ENCODE assay signal across 1 cellular context in the genomic region with DNA sequence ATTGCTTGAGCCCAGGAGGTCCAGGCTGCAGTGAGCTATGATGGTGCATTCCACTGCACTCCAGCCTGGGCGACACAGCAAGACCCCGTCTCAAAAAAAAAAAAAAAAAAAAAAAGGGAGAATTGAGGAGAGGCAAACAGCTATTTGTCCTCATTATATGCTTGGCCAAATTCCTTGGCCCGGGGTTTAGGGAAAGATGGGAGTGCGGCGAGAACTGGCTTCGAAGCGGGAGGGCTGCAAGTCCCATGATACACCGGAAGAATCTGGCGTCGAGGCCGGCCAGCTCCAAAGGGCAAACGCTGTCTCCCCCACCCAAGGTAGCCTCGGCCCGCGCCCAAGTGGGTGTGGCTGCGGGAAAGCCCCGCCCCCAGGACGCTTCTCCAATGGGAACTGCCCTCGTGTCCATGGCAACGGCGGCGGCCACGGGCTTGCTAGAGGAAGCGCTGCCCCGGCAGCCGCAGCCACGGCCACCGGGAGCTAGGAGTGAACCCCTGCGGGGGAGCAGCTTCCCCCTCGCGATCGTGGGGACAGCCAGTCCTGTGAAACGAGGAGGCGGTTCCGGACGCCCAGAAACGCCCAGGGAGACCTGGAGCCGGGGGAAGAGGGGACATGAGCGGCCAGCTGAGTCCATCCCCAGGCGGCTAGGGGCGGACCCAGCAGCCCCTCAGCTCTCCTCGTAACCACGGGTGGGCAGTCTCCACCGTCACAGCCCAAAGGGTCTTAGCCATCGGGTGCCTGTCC.
TF ChIP-seq lines count a peak whose summit lies in the region.

A gene with protein sequence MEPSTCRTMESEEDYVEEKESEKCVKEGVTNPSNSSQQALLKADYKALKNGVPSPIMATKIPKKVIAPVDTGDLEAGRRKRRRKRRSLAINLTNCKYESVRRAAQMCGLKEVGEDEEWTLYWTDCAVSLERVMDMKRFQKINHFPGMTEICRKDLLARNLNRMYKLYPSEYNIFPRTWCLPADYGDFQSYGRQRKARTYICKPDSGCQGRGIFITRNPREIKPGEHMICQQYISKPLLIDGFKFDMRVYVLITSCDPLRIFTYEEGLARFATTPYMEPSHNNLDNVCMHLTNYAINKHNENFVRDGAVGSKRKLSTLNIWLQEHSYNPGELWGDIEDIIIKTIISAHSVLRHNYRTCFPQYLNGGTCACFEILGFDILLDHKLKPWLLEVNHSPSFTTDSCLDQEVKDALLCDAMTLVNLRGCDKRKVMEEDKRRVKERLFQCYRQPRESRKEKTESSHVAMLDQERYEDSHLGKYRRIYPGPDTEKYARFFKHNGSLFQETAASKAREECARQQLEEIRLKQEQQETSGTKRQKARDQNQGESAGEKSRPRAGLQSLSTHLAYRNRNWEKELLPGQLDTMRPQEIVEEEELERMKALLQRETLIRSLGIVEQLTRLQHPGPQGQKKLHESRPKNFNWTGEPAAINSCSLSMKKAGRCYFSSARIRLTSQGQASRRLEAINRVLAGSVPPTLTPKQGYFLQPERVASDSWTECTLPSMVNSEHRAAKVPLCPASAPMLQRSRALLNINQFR (plus strand): TSS at position 434 of the 741 bp plus-strand sequence. CDS start 1,075 bp downstream, outside the sequence.

TF ChIP-seq in HepG2, 621 proteins besides CTCF, POLR2A, EP300 and RAD21 (continued from another document and continues in another):
- TF ChIP-seq, protein P1, sequence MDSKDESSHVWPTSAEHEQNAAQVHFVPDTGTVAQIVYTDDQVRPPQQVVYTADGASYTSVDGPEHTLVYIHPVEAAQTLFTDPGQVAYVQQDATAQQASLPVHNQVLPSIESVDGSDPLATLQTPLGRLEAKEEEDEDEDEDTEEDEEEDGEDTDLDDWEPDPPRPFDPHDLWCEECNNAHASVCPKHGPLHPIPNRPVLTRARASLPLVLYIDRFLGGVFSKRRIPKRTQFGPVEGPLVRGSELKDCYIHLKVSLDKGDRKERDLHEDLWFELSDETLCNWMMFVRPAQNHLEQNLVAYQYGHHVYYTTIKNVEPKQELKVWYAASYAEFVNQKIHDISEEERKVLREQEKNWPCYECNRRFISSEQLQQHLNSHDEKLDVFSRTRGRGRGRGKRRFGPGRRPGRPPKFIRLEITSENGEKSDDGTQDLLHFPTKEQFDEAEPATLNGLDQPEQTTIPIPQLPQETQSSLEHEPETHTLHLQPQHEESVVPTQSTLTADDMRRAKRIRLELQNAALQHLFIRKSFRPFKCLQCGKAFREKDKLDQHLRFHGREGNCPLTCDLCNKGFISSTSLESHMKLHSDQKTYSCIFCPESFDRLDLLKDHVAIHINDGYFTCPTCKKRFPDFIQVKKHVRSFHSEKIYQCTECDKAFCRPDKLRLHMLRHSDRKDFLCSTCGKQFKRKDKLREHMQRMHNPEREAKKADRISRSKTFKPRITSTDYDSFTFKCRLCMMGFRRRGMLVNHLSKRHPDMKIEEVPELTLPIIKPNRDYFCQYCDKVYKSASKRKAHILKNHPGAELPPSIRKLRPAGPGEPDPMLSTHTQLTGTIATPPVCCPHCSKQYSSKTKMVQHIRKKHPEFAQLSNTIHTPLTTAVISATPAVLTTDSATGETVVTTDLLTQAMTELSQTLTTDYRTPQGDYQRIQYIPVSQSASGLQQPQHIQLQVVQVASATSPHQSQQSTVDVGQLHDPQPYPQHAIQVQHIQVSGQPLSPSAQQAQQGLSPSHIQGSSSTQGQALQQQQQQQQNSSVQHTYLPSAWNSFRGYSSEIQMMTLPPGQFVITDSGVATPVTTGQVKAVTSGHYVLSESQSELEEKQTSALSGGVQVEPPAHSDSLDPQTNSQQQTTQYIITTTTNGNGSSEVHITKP (CRISPR knock-in tag; IDR thresholded peaks at IDR 0.05; ENCODE audit: low read depth): peak; percentile 93
- TF ChIP-seq, protein P2, sequence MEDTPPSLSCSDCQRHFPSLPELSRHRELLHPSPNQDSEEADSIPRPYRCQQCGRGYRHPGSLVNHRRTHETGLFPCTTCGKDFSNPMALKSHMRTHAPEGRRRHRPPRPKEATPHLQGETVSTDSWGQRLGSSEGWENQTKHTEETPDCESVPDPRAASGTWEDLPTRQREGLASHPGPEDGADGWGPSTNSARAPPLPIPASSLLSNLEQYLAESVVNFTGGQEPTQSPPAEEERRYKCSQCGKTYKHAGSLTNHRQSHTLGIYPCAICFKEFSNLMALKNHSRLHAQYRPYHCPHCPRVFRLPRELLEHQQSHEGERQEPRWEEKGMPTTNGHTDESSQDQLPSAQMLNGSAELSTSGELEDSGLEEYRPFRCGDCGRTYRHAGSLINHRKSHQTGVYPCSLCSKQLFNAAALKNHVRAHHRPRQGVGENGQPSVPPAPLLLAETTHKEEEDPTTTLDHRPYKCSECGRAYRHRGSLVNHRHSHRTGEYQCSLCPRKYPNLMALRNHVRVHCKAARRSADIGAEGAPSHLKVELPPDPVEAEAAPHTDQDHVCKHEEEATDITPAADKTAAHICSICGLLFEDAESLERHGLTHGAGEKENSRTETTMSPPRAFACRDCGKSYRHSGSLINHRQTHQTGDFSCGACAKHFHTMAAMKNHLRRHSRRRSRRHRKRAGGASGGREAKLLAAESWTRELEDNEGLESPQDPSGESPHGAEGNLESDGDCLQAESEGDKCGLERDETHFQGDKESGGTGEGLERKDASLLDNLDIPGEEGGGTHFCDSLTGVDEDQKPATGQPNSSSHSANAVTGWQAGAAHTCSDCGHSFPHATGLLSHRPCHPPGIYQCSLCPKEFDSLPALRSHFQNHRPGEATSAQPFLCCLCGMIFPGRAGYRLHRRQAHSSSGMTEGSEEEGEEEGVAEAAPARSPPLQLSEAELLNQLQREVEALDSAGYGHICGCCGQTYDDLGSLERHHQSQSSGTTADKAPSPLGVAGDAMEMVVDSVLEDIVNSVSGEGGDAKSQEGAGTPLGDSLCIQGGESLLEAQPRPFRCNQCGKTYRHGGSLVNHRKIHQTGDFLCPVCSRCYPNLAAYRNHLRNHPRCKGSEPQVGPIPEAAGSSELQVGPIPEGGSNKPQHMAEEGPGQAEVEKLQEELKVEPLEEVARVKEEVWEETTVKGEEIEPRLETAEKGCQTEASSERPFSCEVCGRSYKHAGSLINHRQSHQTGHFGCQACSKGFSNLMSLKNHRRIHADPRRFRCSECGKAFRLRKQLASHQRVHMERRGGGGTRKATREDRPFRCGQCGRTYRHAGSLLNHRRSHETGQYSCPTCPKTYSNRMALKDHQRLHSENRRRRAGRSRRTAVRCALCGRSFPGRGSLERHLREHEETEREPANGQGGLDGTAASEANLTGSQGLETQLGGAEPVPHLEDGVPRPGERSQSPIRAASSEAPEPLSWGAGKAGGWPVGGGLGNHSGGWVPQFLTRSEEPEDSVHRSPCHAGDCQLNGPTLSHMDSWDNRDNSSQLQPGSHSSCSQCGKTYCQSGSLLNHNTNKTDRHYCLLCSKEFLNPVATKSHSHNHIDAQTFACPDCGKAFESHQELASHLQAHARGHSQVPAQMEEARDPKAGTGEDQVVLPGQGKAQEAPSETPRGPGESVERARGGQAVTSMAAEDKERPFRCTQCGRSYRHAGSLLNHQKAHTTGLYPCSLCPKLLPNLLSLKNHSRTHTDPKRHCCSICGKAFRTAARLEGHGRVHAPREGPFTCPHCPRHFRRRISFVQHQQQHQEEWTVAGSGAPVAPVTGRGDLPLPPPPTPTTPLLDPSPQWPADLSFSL (CRISPR knock-in tag; IDR thresholded peaks at IDR 0.05): no peak
- TF ChIP-seq, protein P3, sequence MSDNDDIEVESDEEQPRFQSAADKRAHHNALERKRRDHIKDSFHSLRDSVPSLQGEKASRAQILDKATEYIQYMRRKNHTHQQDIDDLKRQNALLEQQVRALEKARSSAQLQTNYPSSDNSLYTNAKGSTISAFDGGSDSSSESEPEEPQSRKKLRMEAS (IDR thresholded peaks at IDR 0.05): peak; percentile 84
- no peak; the same call in 1 of the 2 replicates for TF ChIP-seq ZNF788 (CRISPR knock-in tag; IDR thresholded peaks at IDR 0.05; ENCODE audit: borderline replicate concordance)
- no peak; the same call in 1 of the 2 replicates for TF ChIP-seq RXRA (CRISPR knock-in tag; IDR thresholded peaks at IDR 0.05)
- peak; percentile 55 for TF ChIP-seq YY1 (IDR thresholded peaks at IDR 0.05; ENCODE audit: insufficient read depth, insufficient replicate concordance, low read depth, low read length)
- TF ChIP-seq, protein P4, sequence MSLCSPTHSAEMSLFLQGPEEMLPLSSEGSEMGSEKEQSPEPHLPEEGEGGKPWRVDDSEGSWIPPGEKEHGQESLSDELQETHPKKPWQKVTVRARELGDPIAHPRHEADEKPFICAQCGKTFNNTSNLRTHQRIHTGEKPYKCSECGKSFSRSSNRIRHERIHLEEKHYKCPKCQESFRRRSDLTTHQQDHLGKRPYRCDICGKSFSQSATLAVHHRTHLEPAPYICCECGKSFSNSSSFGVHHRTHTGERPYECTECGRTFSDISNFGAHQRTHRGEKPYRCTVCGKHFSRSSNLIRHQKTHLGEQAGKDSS (CRISPR knock-in tag; IDR thresholded peaks at IDR 0.05; ENCODE audit: borderline replicate concordance, low read depth): peak; percentile 49; the same call in 1 of the 2 replicates
- no peak; the same call in 1 of the 2 replicates for TF ChIP-seq GLI4 (CRISPR knock-in tag; IDR thresholded peaks at IDR 0.05; ENCODE audit: borderline replicate concordance)
- TF ChIP-seq SIN3B (IDR thresholded peaks at IDR 0.05; ENCODE audit: low read length): no peak
- TF ChIP-seq MLLT10 (CRISPR knock-in tag; IDR thresholded peaks at IDR 0.05): no peak
- 0 out of 2 replicates have a peak, but pooled peaks have one; percentile 31 for TF ChIP-seq KLF6 (CRISPR knock-in tag; IDR thresholded peaks at IDR 0.05)
- TF ChIP-seq, protein P5, sequence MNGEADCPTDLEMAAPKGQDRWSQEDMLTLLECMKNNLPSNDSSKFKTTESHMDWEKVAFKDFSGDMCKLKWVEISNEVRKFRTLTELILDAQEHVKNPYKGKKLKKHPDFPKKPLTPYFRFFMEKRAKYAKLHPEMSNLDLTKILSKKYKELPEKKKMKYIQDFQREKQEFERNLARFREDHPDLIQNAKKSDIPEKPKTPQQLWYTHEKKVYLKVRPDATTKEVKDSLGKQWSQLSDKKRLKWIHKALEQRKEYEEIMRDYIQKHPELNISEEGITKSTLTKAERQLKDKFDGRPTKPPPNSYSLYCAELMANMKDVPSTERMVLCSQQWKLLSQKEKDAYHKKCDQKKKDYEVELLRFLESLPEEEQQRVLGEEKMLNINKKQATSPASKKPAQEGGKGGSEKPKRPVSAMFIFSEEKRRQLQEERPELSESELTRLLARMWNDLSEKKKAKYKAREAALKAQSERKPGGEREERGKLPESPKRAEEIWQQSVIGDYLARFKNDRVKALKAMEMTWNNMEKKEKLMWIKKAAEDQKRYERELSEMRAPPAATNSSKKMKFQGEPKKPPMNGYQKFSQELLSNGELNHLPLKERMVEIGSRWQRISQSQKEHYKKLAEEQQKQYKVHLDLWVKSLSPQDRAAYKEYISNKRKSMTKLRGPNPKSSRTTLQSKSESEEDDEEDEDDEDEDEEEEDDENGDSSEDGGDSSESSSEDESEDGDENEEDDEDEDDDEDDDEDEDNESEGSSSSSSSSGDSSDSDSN (CRISPR knock-in tag; IDR thresholded peaks at IDR 0.05): peak; percentile 63
- TF ChIP-seq ZBTB8A (CRISPR knock-in tag; IDR thresholded peaks at IDR 0.05; ENCODE audit: borderline replicate concordance, low read depth): no peak
- peak; percentile 21; the same call in 1 of the 2 replicates for TF ChIP-seq SP5 (CRISPR knock-in tag; IDR thresholded peaks at IDR 0.05; ENCODE audit: borderline replicate concordance, low read depth)
- no peak for TF ChIP-seq ZNF709 (CRISPR knock-in tag; IDR thresholded peaks at IDR 0.05)
- TF ChIP-seq, protein P6, sequence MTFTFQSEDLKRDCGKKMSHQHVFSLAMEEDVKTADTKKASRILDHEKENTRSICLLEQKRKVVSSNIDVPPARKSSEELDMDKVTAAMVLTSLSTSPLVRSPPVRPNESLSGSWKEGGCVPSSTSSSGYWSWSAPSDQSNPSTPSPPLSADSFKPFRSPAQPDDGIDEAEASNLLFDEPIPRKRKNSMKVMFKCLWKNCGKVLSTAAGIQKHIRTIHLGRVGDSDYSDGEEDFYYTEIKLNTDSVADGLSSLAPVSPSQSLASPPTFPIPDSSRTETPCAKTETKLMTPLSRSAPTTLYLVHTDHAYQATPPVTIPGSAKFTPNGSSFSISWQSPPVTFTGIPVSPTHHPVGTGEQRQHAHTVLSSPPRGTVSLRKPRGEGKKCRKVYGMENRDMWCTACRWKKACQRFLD (CRISPR knock-in tag; IDR thresholded peaks at IDR 0.05; ENCODE audit: borderline replicate concordance): no peak
- peak in 1 of 2 experiments; percentile 46; a peak in 1 of 4 replicates for TF ChIP-seq KLF16 (CRISPR knock-in tag; IDR thresholded peaks at IDR 0.05)
- no peak; the same call in 1 of the 2 replicates for TF ChIP-seq ZFP36L1 (CRISPR knock-in tag; IDR thresholded peaks at IDR 0.05)
- TF ChIP-seq, protein P7, sequence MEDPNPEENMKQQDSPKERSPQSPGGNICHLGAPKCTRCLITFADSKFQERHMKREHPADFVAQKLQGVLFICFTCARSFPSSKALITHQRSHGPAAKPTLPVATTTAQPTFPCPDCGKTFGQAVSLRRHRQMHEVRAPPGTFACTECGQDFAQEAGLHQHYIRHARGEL (CRISPR knock-in tag; IDR thresholded peaks at IDR 0.05): 0 out of 2 replicates have a peak, but pooled peaks have one; percentile 67
- no peak for TF ChIP-seq ZNF570 (CRISPR knock-in tag; IDR thresholded peaks at IDR 0.05; ENCODE audit: borderline replicate concordance)
- TF ChIP-seq TAF15 (IDR thresholded peaks at IDR 0.05; ENCODE audit: low read depth, low read length, poor library complexity, severe bottlenecking): no peak
- TF ChIP-seq, protein P8, sequence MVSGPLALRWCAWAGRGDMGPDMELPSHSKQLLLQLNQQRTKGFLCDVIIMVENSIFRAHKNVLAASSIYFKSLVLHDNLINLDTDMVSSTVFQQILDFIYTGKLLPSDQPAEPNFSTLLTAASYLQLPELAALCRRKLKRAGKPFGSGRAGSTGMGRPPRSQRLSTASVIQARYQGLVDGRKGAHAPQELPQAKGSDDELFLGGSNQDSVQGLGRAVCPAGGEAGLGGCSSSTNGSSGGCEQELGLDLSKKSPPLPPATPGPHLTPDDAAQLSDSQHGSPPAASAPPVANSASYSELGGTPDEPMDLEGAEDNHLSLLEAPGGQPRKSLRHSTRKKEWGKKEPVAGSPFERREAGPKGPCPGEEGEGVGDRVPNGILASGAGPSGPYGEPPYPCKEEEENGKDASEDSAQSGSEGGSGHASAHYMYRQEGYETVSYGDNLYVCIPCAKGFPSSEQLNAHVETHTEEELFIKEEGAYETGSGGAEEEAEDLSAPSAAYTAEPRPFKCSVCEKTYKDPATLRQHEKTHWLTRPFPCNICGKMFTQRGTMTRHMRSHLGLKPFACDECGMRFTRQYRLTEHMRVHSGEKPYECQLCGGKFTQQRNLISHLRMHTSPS (CRISPR knock-in tag; IDR thresholded peaks at IDR 0.05; ENCODE audit: low read depth): no peak
- TF ChIP-seq NFRKB (IDR thresholded peaks at IDR 0.05): no peak
- TF ChIP-seq, protein P9, sequence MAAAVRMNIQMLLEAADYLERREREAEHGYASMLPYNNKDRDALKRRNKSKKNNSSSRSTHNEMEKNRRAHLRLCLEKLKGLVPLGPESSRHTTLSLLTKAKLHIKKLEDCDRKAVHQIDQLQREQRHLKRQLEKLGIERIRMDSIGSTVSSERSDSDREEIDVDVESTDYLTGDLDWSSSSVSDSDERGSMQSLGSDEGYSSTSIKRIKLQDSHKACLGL (CRISPR knock-in tag; IDR thresholded peaks at IDR 0.05): peak; percentile 83; the same call in 1 of the 2 replicates
- 0 out of 2 replicates have a peak, but pooled peaks have one; percentile 57 for TF ChIP-seq MIXL1 (CRISPR knock-in tag; IDR thresholded peaks at IDR 0.05)
- no peak for TF ChIP-seq ZNF446 (CRISPR knock-in tag; IDR thresholded peaks at IDR 0.05)
- TF ChIP-seq MIER2 (CRISPR knock-in tag; IDR thresholded peaks at IDR 0.05): no peak
- TF ChIP-seq ZNF24 (IDR thresholded peaks at IDR 0.05): no peak
